In genomic region chr3:143910756-143911155, GRCh38 we compare ENCODE assay signal across 28 cellular contexts.
"Had no signal": no experiment of that assay in that cellular context is flagged by ENCODE, and none has a peak within 500 bp of the region (broad histone marks: within the 10 kb centered on the region; RNA-seq: fewer than 3 reads in every experiment).

No MANE protein-coding gene starts in this region.

- H3K36me3 ChIP-seq: adrenal gland, esophagus muscularis mucosa had no signal

- ATAC-seq: activated CD4-positive, alpha-beta T cell treated with anti-CD3 and anti-CD28 coated beads for 36 hours; activated CD8-positive, alpha-beta memory T cell treated with anti-CD3 and anti-CD28 coated beads, Interleukin-2, amount 10 ng/mL, durations not matched to agents 7 days and 5 days; activated CD8-positive, alpha-beta T cell treated with anti-CD3 and anti-CD28 coated beads, Interleukin-2, amount 10 ng/mL, durations not matched to agents 7 days and 5 days; activated naive CD8-positive, alpha-beta T cell treated with anti-CD3 and anti-CD28 coated beads, Interleukin-2, amount 50 U/mL, for 24 hours had no signal

- H3K9me3 ChIP-seq: adrenal gland, esophagus muscularis mucosa had no signal

- H3K4me1 ChIP-seq: adrenal gland, esophagus muscularis mucosa had no signal

- H3K27me3 ChIP-seq: adrenal gland, dorsolateral prefrontal cortex, esophagus muscularis mucosa had no signal

- H3K4me3 ChIP-seq: adrenal gland, dorsolateral prefrontal cortex, esophagus muscularis mucosa had no signal

- DNase-seq: activated CD4-positive, alpha-beta memory T cell treated with anti-CD3 and anti-CD28 coated beads for 36 hours; activated CD4-positive, alpha-beta T cell treated with anti-CD3 and anti-CD28 coated beads for 36 hours; activated CD4-positive, alpha-beta T cell treated with anti-CD3 and anti-CD28 coated beads, Interleukin-2, amount 10 ng/mL, durations not matched to agents 24 days and 14 days; activated CD4-positive, CD25-positive, alpha-beta regulatory T cell; activated CD4-positive, CD25-positive, alpha-beta regulatory T cell treated with anti-CD3 and anti-CD28 coated beads, Interleukin-2, amount 50 U/mL, for 72 hours; activated CD8-positive, alpha-beta memory T cell treated with anti-CD3 and anti-CD28 coated beads, Interleukin-2, amount 10 ng/mL, durations not matched to agents 7 days and 5 days; activated CD8-positive, alpha-beta memory T cell treated with anti-CD3 and anti-CD28 coated beads, Interleukin-2, amount 50 U/mL, for 4 hours; activated CD8-positive, alpha-beta T cell treated with anti-CD3 and anti-CD28 coated beads, Interleukin-2, amount 10 ng/mL, durations not matched to agents 7 days and 5 days; activated effector memory CD4-positive, alpha-beta T cell treated with anti-CD3 and anti-CD28 coated beads, Interleukin-2, amount 50 U/mL, for 16 hours; activated naive CD4-positive, alpha-beta T cell treated with anti-CD3 and anti-CD28 coated beads for 36 hours; activated naive CD8-positive, alpha-beta T cell treated with anti-CD3 and anti-CD28 coated beads for 36 hours; activated naive CD8-positive, alpha-beta T cell treated with anti-CD3 and anti-CD28 coated beads, Interleukin-2, amount 50 U/mL, for 24 hours; activated T-cell treated with anti-CD3 and anti-CD28 coated beads, Interleukin-2, amount 50 U/mL, for 1 hour; activated T-cell treated with anti-CD3 and anti-CD28 coated beads, Interleukin-2, amount 50 U/mL, for 48 hours; adrenal gland; amygdala; aorta; caudate nucleus; dorsolateral prefrontal cortex; effector memory CD4-positive, alpha-beta T cell; endodermal cell; erythroblast; foreskin melanocyte; head of caudate nucleus; hippocampal formation; T-helper 2 cell had no signal

- H3K27ac ChIP-seq: adrenal gland, dorsolateral prefrontal cortex, esophagus muscularis mucosa had no signal

- FAIRE-seq: colon had no signal
